In genomic region chr1:2641381-2642130, GRCh38 we compare ENCODE assay signal across 8 cellular contexts. TPM values are rescaled to one million over a fixed set of nuclear protein-coding genes. Genes with fewer than 3 reads are reported as not detected.
DNase-seq lines count a peak whose midpoint lies in the region; ATAC-seq, FAIRE-seq and TF ChIP-seq lines count a peak whose summit lies in the region.

No MANE protein-coding gene starts in this region.

- H3K27ac ChIP-seq in DOHH2 (ENCODE audit: low read depth, low read length) (no peak overlapping the region), OCI-LY3 (ENCODE audit: low read length) (no peak overlapping the region), endodermal cell (ENCODE audit: low read depth, low read length) (no peak overlapping the region)

- TF ChIP-seq POLR2A in GM12891 (IDR thresholded peaks at IDR 0.05; ENCODE audit: low read depth, low read length), result no peak

- no peak for FAIRE-seq in GM12891 (lab: Jason Lieb, UNC)

- H3K9ac ChIP-seq in OCI-LY3 (ENCODE audit: low read length) (peak overlapping the region; percentile 97), endodermal cell (ENCODE audit: extremely low read depth, low read length, poor library complexity, severe bottlenecking) (no peak overlapping the region)

- H3K9me3 ChIP-seq in DOHH2 (ENCODE audit: control insufficient read depth, insufficient read depth, low read length) (peaks cover 9% of the 10 kb centered on the region), OCI-LY3 (ENCODE audit: insufficient read depth, low read length) (peaks cover 9% of the 10 kb centered on the region), endodermal cell (ENCODE audit: control insufficient read depth, low read length) (peaks cover 19% of the 10 kb centered on the region)

- intact Hi-C loops in posterior vena cava (cut with DNase I), result loop anchor here in 1 of 2 donors (10.0 kb wide), 1 partner anchor 827 kb away; no protein-coding TSS in a partner anchor

- H3K4me3 ChIP-seq in DOHH2 (ENCODE audit: low read length) (peak overlapping the region; percentile 95), OCI-LY3 (ENCODE audit: low read length) (peak overlapping the region; percentile 93), endodermal cell (ENCODE audit: low read length) (peak overlapping the region; percentile 78)

- H3K4me1 Mint-ChIP-seq in endodermal cell, result peaks cover 3% of the 10 kb centered on the region

- peak overlapping the region; percentile 92 for H3K4me2 ChIP-seq in DOHH2 (ENCODE audit: low read length)
- H3K4me2 ChIP-seq in OCI-LY3 (ENCODE audit: low read length), result peak overlapping the region; percentile 97

- H3K4me3 Mint-ChIP-seq in endodermal cell, result peak overlapping the region; percentile 73

- no peaks in the 10 kb centered on the region for H3F3A ChIP-seq in DOHH2 (ENCODE audit: control insufficient read depth, insufficient read depth)

- peaks cover 42% of the 10 kb centered on the region for H3K27me3 Mint-ChIP-seq in endodermal cell (ENCODE audit: insufficient read depth)

- peaks cover 3% of the 10 kb centered on the region; the same call in 1 of the 2 replicates for H3K79me2 ChIP-seq in DOHH2 (ENCODE audit: control insufficient read depth, low read length)
- peaks cover 15% of the 10 kb centered on the region for H3K79me2 ChIP-seq in OCI-LY3 (ENCODE audit: low read length)

- DNase-seq in endodermal cell, result peak; percentile 61
- peak; percentile 70 for DNase-seq in posterior vena cava (ENCODE audit: low spot score)
- no peak for DNase-seq in GM12891 (ENCODE audit: insufficient read length, low spot score)
- no peak for DNase-seq in NCI-H510A (lab: John Stamatoyannopoulos, UW)

- H3K27ac Mint-ChIP-seq in endodermal cell, result no peak overlapping the region

- H3K9me3 Mint-ChIP-seq in endodermal cell, result peaks cover 16% of the 10 kb centered on the region

- ATAC-seq in HG03108 (IDR thresholded peaks at IDR 0.05; ENCODE audit: unreplicated experiment) (no peak), GM18870 (IDR thresholded peaks at IDR 0.05; ENCODE audit: unreplicated experiment) (no peak)

- H3K36me3 Mint-ChIP-seq in endodermal cell (ENCODE audit: low read depth), result no peaks in the 10 kb centered on the region

- no peaks in the 10 kb centered on the region for H3K9me2 ChIP-seq in DOHH2 (replicated peaks; ENCODE audit: control insufficient read depth, low read length)

- WGBS in endodermal cell (ENCODE audit: insufficient coverage in 1 of 2, insufficient read length in 1 of 2), 2 experiments, result 92 to 93% methylated on average over 24 to 34 of the region's 34 CpGs

- TF ChIP-seq CTCF in DOHH2 (IDR thresholded peaks at IDR 0.05; ENCODE audit: low read depth, low read length, poor library complexity, severe bottlenecking), result no peak
- no peak for TF ChIP-seq CTCF in OCI-LY3 (IDR thresholded peaks at IDR 0.05; ENCODE audit: low read depth, low read length)
- TF ChIP-seq CTCF in endodermal cell (conservative IDR thresholded peaks at IDR 0.05), result peak; percentile 38

- H3K4me1 ChIP-seq in DOHH2 (ENCODE audit: control insufficient read depth, low read length) (peaks cover 11% of the 10 kb centered on the region), OCI-LY3 (ENCODE audit: low read length) (peaks cover 7% of the 10 kb centered on the region; the same call in 1 of the 2 replicates), endodermal cell (ENCODE audit: control insufficient read depth, insufficient read depth, low read length) (no peaks in the 10 kb centered on the region)

- H4K20me1 ChIP-seq in DOHH2 (ENCODE audit: control insufficient read depth, insufficient read depth, low read depth, low read length) (no peaks in the 10 kb centered on the region), OCI-LY3 (ENCODE audit: insufficient read depth, low read length) (no peaks in the 10 kb centered on the region)

- H3K36me3 ChIP-seq in DOHH2 (ENCODE audit: control insufficient read depth, low read length) (no peaks in the 10 kb centered on the region), OCI-LY3 (replicated peaks; ENCODE audit: low read depth, low read length) (no peaks in the 10 kb centered on the region), endodermal cell (ENCODE audit: control insufficient read depth, insufficient read depth, low read length) (no peaks in the 10 kb centered on the region)

- no peak overlapping the region for H2AFZ ChIP-seq in OCI-LY3 (ENCODE audit: low read depth, low read length)

- H3K27me3 ChIP-seq in DOHH2 (ENCODE audit: control insufficient read depth, low read length) (no peaks in the 10 kb centered on the region), OCI-LY3 (ENCODE audit: low read depth, low read length) (no peaks in the 10 kb centered on the region), endodermal cell (ENCODE audit: control insufficient read depth, insufficient read depth, low read length, poor library complexity, severe bottlenecking) (no peaks in the 10 kb centered on the region)

TF ChIP-seq in GM12891, 5 proteins besides CTCF, POLR2A, EP300 and RAD21:
- no peak for TF ChIP-seq TAF1 (IDR thresholded peaks at IDR 0.05; ENCODE audit: low read depth, low read length)

RNA-seq across cellular contexts. Expression of gene MMEL1, which starts 8.7 kb away (rescaled TPM):
- under 1 TPM in 1 of 2 donors, not detected in 1; 0.42 TPM for total RNA-seq in endodermal cell
- polyA plus RNA-seq in endodermal cell (2013, experiment 1 of 2), result 3.1 TPM
- polyA plus RNA-seq in endodermal cell (2013, experiment 2 of 2), result 0.79 TPM
- 1 to 10 TPM in 1 of 2 donors, under 1 TPM in 1; 0.57 to 1.8 TPM for total RNA-seq in posterior vena cava
- not detected for polyA plus RNA-seq in GM12891 (2012; ENCODE audit: low read depth, missing spikeins)

RNA-seq across cellular contexts. Expression of gene PRXL2B, which starts 55.0 kb away (rescaled TPM):
- total RNA-seq in endodermal cell (10 to 100 TPM; 33.4 to 34.4 TPM), posterior vena cava (10 to 100 TPM; 11.4 to 12.2 TPM)
- polyA plus RNA-seq in endodermal cell (2013, experiment 1 of 2), result 33.4 TPM
- 29.0 TPM for polyA plus RNA-seq in endodermal cell (2013, experiment 2 of 2)
- polyA plus RNA-seq in GM12891 (2012; ENCODE audit: low read depth, missing spikeins), result 4.8 TPM

Comparison
In these comparisons a context has a peak if more than half of its experiments do, and no peak if none do; other contexts are left out.
1. DNase-seq: peak in endodermal cell (single experiment) and posterior vena cava (single experiment); none in GM12891 (single experiment) and NCI-H510A (single experiment).
2. Peak in every context shown above with its lines, with median percentiles within 50 percentile points of each other: H3K4me3 ChIP-seq.